7 cellular contexts compared by ENCODE assay signal in the genomic region with DNA sequence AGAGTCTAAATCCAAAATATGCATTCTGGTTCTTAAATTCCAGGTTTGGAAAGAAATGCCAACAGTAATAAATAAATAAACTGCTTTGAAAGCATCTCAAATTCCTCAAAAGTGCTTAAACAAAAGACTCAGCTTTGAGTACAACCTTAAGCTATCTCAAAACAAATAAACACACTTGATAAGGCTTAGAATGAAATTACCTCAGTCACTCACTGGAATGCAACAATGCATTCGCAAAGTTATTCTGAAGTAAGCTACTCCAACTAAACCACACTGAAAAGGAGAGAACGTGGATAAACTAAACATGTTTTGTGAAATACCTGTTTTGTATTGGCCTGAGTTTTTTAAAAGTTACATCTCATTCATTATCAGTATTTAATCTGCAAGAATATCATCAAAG. TPM values are rescaled to one million over a fixed set of nuclear protein-coding genes. Genes with fewer than 3 reads are reported as not detected.
DNase-seq lines count a peak whose midpoint lies in the region; ATAC-seq, FAIRE-seq and TF ChIP-seq lines count a peak whose summit lies in the region.

No MANE protein-coding gene starts in this region.

- no peak for FAIRE-seq in small intestine (lab: Jason Lieb, UNC)

- peak overlapping the region; percentile 95 for H3K4me2 ChIP-seq in HCT116 (ENCODE audit: low read length)

- no peak for TF ChIP-seq CTCF in HCT116 (IDR thresholded peaks at IDR 0.05 in 2 of 3, conservative IDR thresholded peaks at IDR 0.05 in 1 of 3; ENCODE audit: borderline replicate concordance in 1 of 3, insufficient read depth in 1 of 3, low read depth in 2 of 3, low read length in 2 of 3)
- TF ChIP-seq CTCF in WI38 (IDR thresholded peaks at IDR 0.05; ENCODE audit: low read depth, low read length): no peak
- TF ChIP-seq CTCF in glutamatergic neuron (IDR thresholded peaks at IDR 0.05; ENCODE audit: partially characterized antibody, unreplicated experiment): no peak

- no peaks in the 10 kb centered on the region for H3K9me2 ChIP-seq in HCT116 (ENCODE audit: insufficient read depth)

- intact Hi-C loops in HCT116 (cut with micrococcal nuclease): no loop called here

- H3K4me1 ChIP-seq in HCT116 (ENCODE audit: control insufficient read depth in 1 of 2, insufficient read depth in 2 of 2, low read length in 2 of 2) (peaks cover 5 to 23% of the 10 kb centered on the region in 2 experiments; a peak in 3 of 4 replicates), small intestine (ENCODE audit: control insufficient read depth in 2 of 2, insufficient read depth in 1 of 2, low read depth in 1 of 2, low read length in 1 of 2) (no peaks in the 10 kb centered on the region)

- H3K9me3 ChIP-seq in HCT116 (ENCODE audit: control insufficient read depth in 1 of 2, insufficient read depth in 1 of 2, low read depth in 1 of 2, low read length in 2 of 2) (no peaks in the 10 kb centered on the region), small intestine (ENCODE audit: control insufficient read depth, low read depth) (no peaks in the 10 kb centered on the region)

- DNase-seq in HCT116 (ENCODE audit: low read depth, low spot score): no peak
- no peak for DNase-seq in glutamatergic neuron
- no peak for DNase-seq in small intestine
- no peak for DNase-seq in NCI-H2196 (lab: John Stamatoyannopoulos, UW; ENCODE audit: unreplicated experiment)
- no peak for DNase-seq in stimulated activated CD4-positive, alpha-beta T cell treated with anti-CD3 and anti-CD28 coated beads, Interleukin-4, amount 100 ng/mL, for 24 hours

- no TSS peak for BruUV-seq in HCT116 (replicated peaks; lab: Mats Ljungman, UMichigan)

- peak overlapping the region; percentile 86 for H3K9ac ChIP-seq in HCT116 (ENCODE audit: low read length)

- H3K4me1 Mint-ChIP-seq in glutamatergic neuron (ENCODE audit: low read depth, unreplicated experiment): peaks cover 13% of the 10 kb centered on the region

- peaks cover 6% of the 10 kb centered on the region for H3K9me3 Mint-ChIP-seq in glutamatergic neuron (ENCODE audit: unreplicated experiment)

- RAD21 ChIA-PET in HCT116 (lab: Charles Lee; ENCODE audit: low non-redundant PET in 1 of 2, low total read pairs in 2 of 2, uncharacterized antibody in 2 of 2, unreplicated experiment in 2 of 2): no interaction called here

- peaks cover 55% of the 10 kb centered on the region for H3K79me2 ChIP-seq in HCT116 (ENCODE audit: insufficient read depth, low read length)

- no peak for TF ChIP-seq POLR2A in HCT116 (IDR thresholded peaks at IDR 0.05; ENCODE audit: borderline replicate concordance, extremely low read depth, insufficient read depth, insufficient read length)

- peak overlapping the region; percentile 98 for H3K4me3 Mint-ChIP-seq in glutamatergic neuron (ENCODE audit: unreplicated experiment)

- POLR2A ChIA-PET in HCT116 (lab: Charles Lee): interaction anchor here (0.8 kb wide), 1 partner anchor 11 kb away, joined by 7 read pairs; no protein-coding TSS in a partner anchor

- H4K20me1 ChIP-seq in HCT116 (ENCODE audit: insufficient read depth): peaks cover 3% of the 10 kb centered on the region; the same call in 1 of the 2 replicates

- peak overlapping the region; percentile 55 for H3K27ac Mint-ChIP-seq in glutamatergic neuron (ENCODE audit: unreplicated experiment)

- no peaks in the 10 kb centered on the region for H3K36me3 Mint-ChIP-seq in glutamatergic neuron (ENCODE audit: unreplicated experiment)

- H3K27ac ChIP-seq in HCT116 (ENCODE audit: low read depth, low read length) (no peak overlapping the region), small intestine (ENCODE audit: low read depth in 1 of 2, low read length in 1 of 2) (peak overlapping the region in 1 of 2 donors; percentile 9)

- H3K27me3 ChIP-seq in HCT116 (ENCODE audit: insufficient read depth, low read length): no peaks in the 10 kb centered on the region
- no peaks in the 10 kb centered on the region for H3K27me3 ChIP-seq in small intestine (ENCODE audit: control insufficient read depth in 2 of 2, insufficient read depth in 2 of 2, low read length in 2 of 2)

- TF ChIP-seq RAD21 in HCT116 (IDR thresholded peaks at IDR 0.05; ENCODE audit: low read depth): no peak

- peak overlapping the region; percentile 88 to 96 for H3K4me3 ChIP-seq in HCT116 (replicated peaks in 1 of 2; ENCODE audit: low read depth in 1 of 2, low read length in 2 of 2)
- peak overlapping the region; percentile 80 for H3K4me3 ChIP-seq in WI38 (ENCODE audit: low read depth, low read length)
- H3K4me3 ChIP-seq in small intestine (ENCODE audit: low read depth in 1 of 2, low read length in 2 of 2): peak overlapping the region; percentile 92 to 99

- CTCF ChIA-PET in HCT116 (lab: Charles Lee): no interaction called here

- H3K36me3 ChIP-seq in HCT116 (ENCODE audit: control insufficient read depth in 1 of 2, insufficient read depth in 2 of 2, low read length in 2 of 2) (peaks cover 3 to 4% of the 10 kb centered on the region in 2 experiments; a peak in 2 of 4 replicates), small intestine (ENCODE audit: control insufficient read depth in 2 of 2, insufficient read depth in 2 of 2, low read length in 2 of 2) (no peaks in the 10 kb centered on the region)

- no peak for ATAC-seq in HCT116
- no peak for ATAC-seq in GM18519 (IDR thresholded peaks at IDR 0.05; ENCODE audit: low FRiP score, unreplicated experiment)

- H2AFZ ChIP-seq in HCT116 (ENCODE audit: low read depth, low read length, poor library complexity, severe bottlenecking): no peak overlapping the region

- H3K27me3 Mint-ChIP-seq in glutamatergic neuron (ENCODE audit: unreplicated experiment): peaks cover 10% of the 10 kb centered on the region

- WGBS in small intestine, 3 donors: 9 to 29% (median 18%) methylated on average over 2 of the region's 2 CpGs

TF ChIP-seq in HCT116, 20 proteins besides CTCF, POLR2A, EP300 and RAD21 (continues in another document):
- no peak for TF ChIP-seq FOSL1 (IDR thresholded peaks at IDR 0.05; ENCODE audit: low read depth)
- TF ChIP-seq YY1 (IDR thresholded peaks at IDR 0.05; ENCODE audit: extremely low read depth, insufficient replicate concordance, low read depth, low read length): no peak
- no peak for TF ChIP-seq POLR2AphosphoS5 (IDR thresholded peaks at IDR 0.05; ENCODE audit: low read depth, low read length)
- TF ChIP-seq ATF3 (IDR thresholded peaks at IDR 0.05): no peak
- TF ChIP-seq, protein P1, sequence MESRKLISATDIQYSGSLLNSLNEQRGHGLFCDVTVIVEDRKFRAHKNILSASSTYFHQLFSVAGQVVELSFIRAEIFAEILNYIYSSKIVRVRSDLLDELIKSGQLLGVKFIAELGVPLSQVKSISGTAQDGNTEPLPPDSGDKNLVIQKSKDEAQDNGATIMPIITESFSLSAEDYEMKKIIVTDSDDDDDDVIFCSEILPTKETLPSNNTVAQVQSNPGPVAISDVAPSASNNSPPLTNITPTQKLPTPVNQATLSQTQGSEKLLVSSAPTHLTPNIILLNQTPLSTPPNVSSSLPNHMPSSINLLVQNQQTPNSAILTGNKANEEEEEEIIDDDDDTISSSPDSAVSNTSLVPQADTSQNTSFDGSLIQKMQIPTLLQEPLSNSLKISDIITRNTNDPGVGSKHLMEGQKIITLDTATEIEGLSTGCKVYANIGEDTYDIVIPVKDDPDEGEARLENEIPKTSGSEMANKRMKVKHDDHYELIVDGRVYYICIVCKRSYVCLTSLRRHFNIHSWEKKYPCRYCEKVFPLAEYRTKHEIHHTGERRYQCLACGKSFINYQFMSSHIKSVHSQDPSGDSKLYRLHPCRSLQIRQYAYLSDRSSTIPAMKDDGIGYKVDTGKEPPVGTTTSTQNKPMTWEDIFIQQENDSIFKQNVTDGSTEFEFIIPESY (IDR thresholded peaks at IDR 0.05; ENCODE audit: extremely low read depth, insufficient replicate concordance, low read length): no peak
- TF ChIP-seq ZNF274 (IDR thresholded peaks at IDR 0.05; ENCODE audit: low read depth, low read length): no peak
- no peak for TF ChIP-seq ELF1 (IDR thresholded peaks at IDR 0.05; ENCODE audit: borderline replicate concordance, low read depth)
- no peak for TF ChIP-seq SP1 (IDR thresholded peaks at IDR 0.05; ENCODE audit: low read depth)
- no peak for TF ChIP-seq MAX (IDR thresholded peaks at IDR 0.05)
- TF ChIP-seq SRF (IDR thresholded peaks at IDR 0.05; ENCODE audit: low read depth): no peak
- TF ChIP-seq JUND (IDR thresholded peaks at IDR 0.05): no peak
- no peak for TF ChIP-seq CEBPB (IDR thresholded peaks at IDR 0.05; ENCODE audit: low read depth)
- no peak for TF ChIP-seq EGR1 (IDR thresholded peaks at IDR 0.05; ENCODE audit: low read depth)
- no peak for TF ChIP-seq EZH2 (IDR thresholded peaks at IDR 0.05)
- no peak for TF ChIP-seq TCF7L2 (IDR thresholded peaks at IDR 0.05; ENCODE audit: borderline replicate concordance, extremely low read depth, insufficient read depth, insufficient read length)
- TF ChIP-seq EZH2phosphoT487 (IDR thresholded peaks at IDR 0.05; ENCODE audit: borderline replicate concordance): no peak
- TF ChIP-seq ZFX (IDR thresholded peaks at IDR 0.05): no peak

RNA-seq across cellular contexts. Expression of gene SPTSSA, which starts 1.2 kb away (rescaled TPM):
- total RNA-seq in HCT116 (2021; ENCODE audit: unreplicated experiment) (17.0 TPM), glutamatergic neuron (ENCODE audit: unreplicated experiment) (21.4 TPM)
- 15.4 and 19.2 TPM in 2 replicates for polyA plus RNA-seq in HCT116 (2012)
- 10 to 100 TPM; 30.5 to 40.8 (median 36.7) TPM for polyA plus RNA-seq in small intestine
